ENCODE assay signal across 19 cellular contexts in the genomic region with DNA sequence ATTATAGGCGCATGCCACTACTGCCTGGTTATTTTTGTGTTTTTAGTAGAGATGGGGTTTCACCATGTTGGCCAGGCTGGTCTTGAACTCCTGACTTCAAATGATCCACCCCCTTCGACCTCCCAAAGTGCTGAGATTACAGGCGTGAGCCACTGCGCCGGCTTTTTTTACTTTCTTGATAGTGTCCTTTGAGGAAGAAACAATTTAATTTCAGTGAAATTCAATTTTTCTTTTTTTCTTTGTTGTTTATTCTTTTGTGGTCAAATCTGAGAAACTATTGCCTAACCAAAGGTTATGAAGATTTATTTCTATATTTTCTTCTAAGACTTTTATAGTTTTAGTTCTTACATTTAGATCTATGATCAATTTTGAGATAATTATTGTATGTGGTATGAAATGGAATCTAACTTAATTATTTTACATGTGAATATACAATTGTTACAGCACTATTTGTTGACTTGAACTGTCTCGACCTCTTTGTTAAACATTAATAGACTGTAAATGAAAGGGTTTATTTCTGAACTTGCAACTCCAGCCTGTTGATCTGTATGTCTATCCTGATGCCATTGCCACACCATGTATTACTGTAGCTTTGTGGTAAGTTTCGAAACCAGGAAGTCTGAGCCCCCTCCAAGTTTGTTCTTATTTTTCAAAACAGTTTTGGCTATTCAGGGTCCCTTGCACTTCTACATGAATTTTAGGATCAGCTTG. TPM values are rescaled to one million over a fixed set of nuclear protein-coding genes. Genes with fewer than 3 reads are reported as not detected.
A peak's percentile ranks its signal among the peaks of the same experiment; 100 is the strongest.
DNase-seq lines count a peak whose midpoint lies in the region; FAIRE-seq and TF ChIP-seq lines count a peak whose summit lies in the region.
"Had no signal": no experiment of that assay in that cellular context is flagged by ENCODE, and none has a peak within 500 bp of the region (broad histone marks: within the 10 kb centered on the region; RNA-seq: fewer than 3 reads in every experiment).

No MANE protein-coding gene starts in this region.

- no peak overlapping the region for H4K91ac ChIP-seq in mesenchymal stem cell (ENCODE audit: low read length)

- no peak overlapping the region for H3K23ac ChIP-seq in mesenchymal stem cell (ENCODE audit: low read length in 2 of 2)

- no peak overlapping the region for H3K18ac ChIP-seq in mesenchymal stem cell (ENCODE audit: low read depth in 1 of 2, low read length in 2 of 2)

- H3K9me3 Mint-ChIP-seq in Caco-2 (ENCODE audit: unreplicated experiment): peaks cover 33% of the 10 kb centered on the region

- H3K27me3 ChIP-seq in Caco-2 (replicated peaks; ENCODE audit: control insufficient read depth, insufficient read depth, low read length): no peaks in the 10 kb centered on the region
- no peaks in the 10 kb centered on the region for H3K27me3 ChIP-seq in mesenchymal stem cell (ENCODE audit: control insufficient read depth in 1 of 2, insufficient read depth in 1 of 2, low read length in 2 of 2)
- H3K27me3 ChIP-seq: MG63, vagina had no signal

- no peak overlapping the region for H3K14ac ChIP-seq in mesenchymal stem cell (ENCODE audit: low read length in 2 of 2)

- no peaks in the 10 kb centered on the region for H3K27me3 Mint-ChIP-seq in Caco-2 (ENCODE audit: insufficient read depth, unreplicated experiment)

- H3K4me3 ChIP-seq in Caco-2 (ENCODE audit: low read depth, low read length) (no peak overlapping the region), epithelial cell of proximal tubule (ENCODE audit: low read depth, low read length) (no peak overlapping the region), mesenchymal stem cell (ENCODE audit: insufficient read depth in 1 of 2, low read depth in 1 of 2, low read length in 2 of 2) (no peak overlapping the region)
- H3K4me3 ChIP-seq: MG63, vagina had no signal

- 97% methylated on average over 4 of the region's 7 CpGs for WGBS in mesenchymal stem cell

- H3K27ac Mint-ChIP-seq in Caco-2 (ENCODE audit: unreplicated experiment): no peak overlapping the region

- H3K79me1 ChIP-seq in mesenchymal stem cell (replicated peaks; ENCODE audit: low read length, poor library complexity, severe bottlenecking): no peaks in the 10 kb centered on the region

- H3K9me3 ChIP-seq in Caco-2 (peaks cover 13% of the 10 kb centered on the region), mesenchymal stem cell (ENCODE audit: control insufficient read depth, low read length) (peaks cover 14% of the 10 kb centered on the region)
- H3K9me3 ChIP-seq: vagina had no signal

- no peak for TF ChIP-seq POLR2A in GM12891 (IDR thresholded peaks at IDR 0.05; ENCODE audit: low read depth, low read length)

- no peak for FAIRE-seq in GM12891 (lab: Jason Lieb, UNC)
- FAIRE-seq: keratinocyte had no signal

- TF ChIP-seq CTCF in Caco-2 (IDR thresholded peaks at IDR 0.05; ENCODE audit: insufficient read depth in 1 of 2, low read depth in 1 of 2, low read length in 1 of 2, severe bottlenecking in 1 of 2, unreplicated experiment in 1 of 2) (no peak), epithelial cell of proximal tubule (conservative IDR thresholded peaks at IDR 0.05; ENCODE audit: low read depth, low read length) (no peak)

- H2BK12ac ChIP-seq in mesenchymal stem cell (ENCODE audit: low read length in 2 of 2): no peak overlapping the region

- H3K4me3 Mint-ChIP-seq in Caco-2 (ENCODE audit: unreplicated experiment): no peak overlapping the region

- H3K4me1 ChIP-seq in Caco-2 (peaks cover 10% of the 10 kb centered on the region; the same call in 1 of the 2 replicates), mesenchymal stem cell (ENCODE audit: control insufficient read depth, insufficient read depth, low read depth, low read length) (peaks cover 13% of the 10 kb centered on the region)

- no peak overlapping the region for H3K4ac ChIP-seq in mesenchymal stem cell (ENCODE audit: low read depth in 1 of 2, low read length in 2 of 2)

- intact Hi-C loops in Caco-2 (cut with micrococcal nuclease; ENCODE audit: unreplicated experiment): loop anchor here (1.0 kb wide), 1 partner anchor 12 kb away; no protein-coding TSS in a partner anchor

- no peak overlapping the region for H2AFZ ChIP-seq in mesenchymal stem cell (ENCODE audit: low read depth, low read length)

- H3K4me1 Mint-ChIP-seq in Caco-2 (ENCODE audit: low read depth, unreplicated experiment): peaks cover 12% of the 10 kb centered on the region

- no TSS peak for BruUV-seq in Caco-2 (replicated peaks; lab: Mats Ljungman, UMichigan)

- POLR2A ChIA-PET in Caco-2 (lab: Charles Lee): no interaction called here

- CTCF ChIA-PET in Caco-2 (lab: Charles Lee): interaction anchor here (0.7 kb wide), 1 partner anchor 54 kb away, joined by 6 read pairs; no protein-coding TSS in a partner anchor

- H3K4me2 ChIP-seq in mesenchymal stem cell (ENCODE audit: low read length, poor library complexity, severe bottlenecking): no peak overlapping the region

- H3K9ac ChIP-seq in mesenchymal stem cell (ENCODE audit: low read length): no peak overlapping the region

- no peak overlapping the region for H2BK15ac ChIP-seq in mesenchymal stem cell (ENCODE audit: low read depth, poor library complexity, severe bottlenecking)

- H4K8ac ChIP-seq in mesenchymal stem cell (ENCODE audit: low read length): no peak overlapping the region

- no peak overlapping the region for H2BK120ac ChIP-seq in mesenchymal stem cell (ENCODE audit: low read depth, low read length)

- no peak overlapping the region for H2AK5ac ChIP-seq in mesenchymal stem cell (ENCODE audit: low read length, severe bottlenecking)

- H3K36me3 ChIP-seq in Caco-2 (ENCODE audit: control insufficient read depth, insufficient read depth, low read length) (no peaks in the 10 kb centered on the region), mesenchymal stem cell (ENCODE audit: control insufficient read depth in 1 of 2, insufficient read depth in 2 of 2, low read depth in 1 of 2, low read length in 2 of 2) (no peaks in the 10 kb centered on the region)
- H3K36me3 ChIP-seq: MG63, vagina had no signal

- no peaks in the 10 kb centered on the region for H3K36me3 Mint-ChIP-seq in Caco-2 (ENCODE audit: insufficient read depth, unreplicated experiment)

- DNase-seq in Caco-2 (peak; percentile 12 to 48), NOMO-1 treated with dmso at 0.1 percent for 144 hours (lab: John Stamatoyannopoulos, UW; ENCODE audit: unreplicated experiment) (peak; percentile 65), epithelial cell of proximal tubule (ENCODE audit: low read depth) (peak; percentile 67), mesenchymal stem cell (no peak), NCI-H69 (lab: John Stamatoyannopoulos, UW) (no peak), GM12891 (ENCODE audit: insufficient read length, low spot score) (no peak), inferior parietal cortex (ENCODE audit: extremely low spot score) (no peak), dermis blood vessel endothelial cell (no peak)
- DNase-seq: activated CD4-positive, alpha-beta T cell treated with anti-CD3 and anti-CD28 coated beads, Interleukin-2, amount 50 U/mL, for 1 hour; activated naive CD4-positive, alpha-beta T cell treated with anti-CD3 and anti-CD28 coated beads, Interleukin-2, amount 50 U/mL, for 16 hours; activated T-cell treated with anti-CD3 and anti-CD28 coated beads for 4 hours; cortex of kidney; MG63; NCI-H2029 treated with DMSO at 0.1 percent for 48 hours; NCI-H526 had no signal

- peak overlapping the region; percentile 45 for H3K27ac ChIP-seq in mesenchymal stem cell (ENCODE audit: low read length, poor library complexity, severe bottlenecking)
- H3K27ac ChIP-seq: vagina had no signal

- no peak overlapping the region for H2BK5ac ChIP-seq in mesenchymal stem cell (ENCODE audit: low read depth, low read length, poor library complexity, severe bottlenecking)

TF ChIP-seq in GM12891, 5 proteins besides CTCF, POLR2A, EP300 and RAD21:
- no peak for TF ChIP-seq PAX5 (IDR thresholded peaks at IDR 0.05; ENCODE audit: insufficient read depth, low read length, severe bottlenecking)
- no peak for TF ChIP-seq POU2F2 (IDR thresholded peaks at IDR 0.05; ENCODE audit: low read depth, low read length)
- TF ChIP-seq TAF1 (IDR thresholded peaks at IDR 0.05; ENCODE audit: low read depth, low read length): no peak
- TF ChIP-seq SPI1 (IDR thresholded peaks at IDR 0.05; ENCODE audit: low read depth, low read length): no peak
- TF ChIP-seq POLR2AphosphoS5 (IDR thresholded peaks at IDR 0.05; ENCODE audit: low read depth, low read length): no peak

RNA-seq across cellular contexts. Expression of gene RASSF4, which starts 19.8 kb away (rescaled TPM):
- total RNA-seq in Caco-2 (2022) (40.8 and 55.6 TPM in 2 replicates), epithelial cell of proximal tubule (14.5 and 23.1 TPM in 2 replicates), dermis blood vessel endothelial cell (13.1 and 24.8 TPM in 2 replicates)
- 30.8 TPM for polyA plus RNA-seq in mesenchymal stem cell (2013, experiment 1 of 2)
- polyA plus RNA-seq in mesenchymal stem cell (2013, experiment 2 of 2): 30.3 TPM
- polyA plus RNA-seq in GM12891 (2012; ENCODE audit: low read depth, missing spikeins): 41.3 TPM

RNA-seq across cellular contexts. Expression of gene TMEM72, which starts 28.7 kb away (rescaled TPM):
- not detected in 2 replicates for total RNA-seq in Caco-2 (2022)
- total RNA-seq in epithelial cell of proximal tubule: not detected in 2 replicates
- polyA plus RNA-seq in mesenchymal stem cell (2013, experiment 1 of 2): 0.23 TPM
- polyA plus RNA-seq in mesenchymal stem cell (2013, experiment 2 of 2): 0.11 TPM
- polyA plus RNA-seq in GM12891 (2012; ENCODE audit: low read depth, missing spikeins): not detected
- not detected in 2 replicates for total RNA-seq in dermis blood vessel endothelial cell
- total RNA-seq: sciatic nerve, vagina had no signal
- polyA plus RNA-seq: esophagus, keratinocyte had no signal

RNA-seq across cellular contexts. Expression of gene DEPP1, which starts 38.8 kb away (rescaled TPM):
- total RNA-seq in Caco-2 (2022) (7.0 and 13.6 TPM in 2 replicates), epithelial cell of proximal tubule (7.4 and 20.1 TPM in 2 replicates), dermis blood vessel endothelial cell (174 and 360 TPM in 2 replicates)
- polyA plus RNA-seq in mesenchymal stem cell (2013, experiment 1 of 2): 10.5 TPM
- polyA plus RNA-seq in mesenchymal stem cell (2013, experiment 2 of 2): 10.5 TPM
- polyA plus RNA-seq in GM12891 (2012; ENCODE audit: low read depth, missing spikeins): 2.6 TPM

Comparison
In these comparisons a context has a peak if more than half of its experiments do, and no peak if none do; other contexts are left out.
1. DNase-seq: peak in Caco-2 (2 of 2), NOMO-1 treated with dmso at 0.1 percent for 144 hours (single experiment) and epithelial cell of proximal tubule (single experiment); none in mesenchymal stem cell (single experiment), NCI-H69 (single experiment), GM12891 (single experiment), inferior parietal cortex (single experiment) and dermis blood vessel endothelial cell (single experiment).